ENCODE assay signal across 12 cellular contexts in genomic region chr18:28174181-28174906, GRCh38. TPM values are rescaled to one million over a fixed set of nuclear protein-coding genes. Genes with fewer than 3 reads are reported as not detected.
DNase-seq lines count a peak whose midpoint lies in the region; ATAC-seq and TF ChIP-seq lines count a peak whose summit lies in the region.
"Had no signal": no experiment of that assay in that cellular context is flagged by ENCODE, and none has a peak within 500 bp of the region (broad histone marks: within the 10 kb centered on the region; RNA-seq: fewer than 3 reads in every experiment).

No MANE protein-coding gene starts in this region.

- H3K4me3 ChIP-seq in DND-41 (ENCODE audit: low read depth in 1 of 2, low read length in 2 of 2) (peak overlapping the region in 1 of 2 experiments; percentile 0; a peak in 1 of 4 replicates), Loucy (ENCODE audit: low read length, poor library complexity, severe bottlenecking) (peak overlapping the region; percentile 96), endodermal cell (ENCODE audit: low read length) (peak overlapping the region; percentile 84)
- H3K4me3 ChIP-seq: PC-9, skin epidermis had no signal

- H3K4me3 Mint-ChIP-seq in endodermal cell (peak overlapping the region; percentile 99), nephron progenitor cell (peak overlapping the region; percentile 97)
- no peak overlapping the region for H3K4me3 Mint-ChIP-seq in stimulated activated naive CD8-positive, alpha-beta T cell treated with anti-CD3 and anti-CD28 coated beads, Interleukin-15, amount 100 ng/mL, for 72 hours

- no peak overlapping the region for H3K27ac ChIP-seq in DND-41 (ENCODE audit: low read length)
- peak overlapping the region; percentile 94 for H3K27ac ChIP-seq in endodermal cell (ENCODE audit: low read depth, low read length)
- H3K27ac ChIP-seq: PC-9, skin epidermis had no signal

- H3K9me3 Mint-ChIP-seq in endodermal cell: no peaks in the 10 kb centered on the region
- no peaks in the 10 kb centered on the region for H3K9me3 Mint-ChIP-seq in nephron progenitor cell
- H3K9me3 Mint-ChIP-seq in stimulated activated naive CD8-positive, alpha-beta T cell treated with anti-CD3 and anti-CD28 coated beads, Interleukin-15, amount 100 ng/mL, for 72 hours: peaks cover 0 to 6% of the 10 kb centered on the region in 2 donors

- no peaks in the 10 kb centered on the region for H3K9me2 ChIP-seq in Loucy (replicated peaks; ENCODE audit: low read depth, low read length)

- peaks cover 43% of the 10 kb centered on the region for H3K36me3 Mint-ChIP-seq in endodermal cell (ENCODE audit: low read depth)
- H3K36me3 Mint-ChIP-seq in nephron progenitor cell (ENCODE audit: low read depth): peaks cover 14% of the 10 kb centered on the region

- H3K79me2 ChIP-seq in DND-41 (ENCODE audit: insufficient read depth, low read length): peaks cover 71% of the 10 kb centered on the region
- H3K79me2 ChIP-seq in Loucy (ENCODE audit: insufficient read depth, low read length): peaks cover 71% of the 10 kb centered on the region

- H3K9ac ChIP-seq in DND-41 (ENCODE audit: low read depth, low read length) (peak overlapping the region; percentile 78; the same call in 1 of the 2 replicates), Loucy (ENCODE audit: low read depth, low read length, poor library complexity, severe bottlenecking) (peak overlapping the region; percentile 78), endodermal cell (ENCODE audit: extremely low read depth, low read length, poor library complexity, severe bottlenecking) (peak overlapping the region; percentile 98)

- H3K4me1 ChIP-seq in DND-41 (ENCODE audit: insufficient read depth, low read length): peaks cover 28% of the 10 kb centered on the region
- H3K4me1 ChIP-seq in Loucy (ENCODE audit: insufficient read depth, low read length, poor library complexity, severe bottlenecking): peaks cover 44% of the 10 kb centered on the region
- no peaks in the 10 kb centered on the region for H3K4me1 ChIP-seq in endodermal cell (ENCODE audit: control insufficient read depth, insufficient read depth, low read length)

- no peak for DNase-seq in DND-41
- no peak for DNase-seq in endodermal cell
- DNase-seq in nephron progenitor cell: no peak
- no peak for DNase-seq in T-helper 1 cell
- no peak for DNase-seq in stimulated activated naive CD8-positive, alpha-beta T cell treated with anti-CD3 and anti-CD28 coated beads, Interleukin-15, amount 100 ng/mL, for 72 hours
- no peak for DNase-seq in DMS53 (lab: John Stamatoyannopoulos, UW)
- no peak for DNase-seq in activated CD4-positive, CD25-positive, alpha-beta regulatory T cell treated with anti-CD3 and anti-CD28 coated beads, Interleukin-2, amount 50 U/mL, for 72 hours
- DNase-seq: left colon, NCI-H1092, PC-9 had no signal

- H3K9me3 ChIP-seq in DND-41 (ENCODE audit: insufficient read depth, low read length, severe bottlenecking) (peaks cover 4% of the 10 kb centered on the region), Loucy (ENCODE audit: insufficient read depth, low read depth, low read length) (no peaks in the 10 kb centered on the region), endodermal cell (ENCODE audit: control insufficient read depth, low read length) (no peaks in the 10 kb centered on the region)

- H3K36me3 ChIP-seq in DND-41 (ENCODE audit: insufficient read depth, low read length) (no peaks in the 10 kb centered on the region), Loucy (ENCODE audit: insufficient read depth, low read length) (no peaks in the 10 kb centered on the region), endodermal cell (ENCODE audit: control insufficient read depth, insufficient read depth, low read length) (peaks cover 55% of the 10 kb centered on the region)

- peaks cover 5% of the 10 kb centered on the region; the same call in 1 of the 2 replicates for H3F3A ChIP-seq in Loucy (ENCODE audit: low read depth)

- H3K4me1 Mint-ChIP-seq in endodermal cell: peaks cover 34% of the 10 kb centered on the region
- H3K4me1 Mint-ChIP-seq in nephron progenitor cell: peaks cover 66% of the 10 kb centered on the region
- H3K4me1 Mint-ChIP-seq in stimulated activated naive CD8-positive, alpha-beta T cell treated with anti-CD3 and anti-CD28 coated beads, Interleukin-15, amount 100 ng/mL, for 72 hours: peaks cover 25% of the 10 kb centered on the region

- H3K27me3 Mint-ChIP-seq in endodermal cell (ENCODE audit: insufficient read depth): peaks cover 4% of the 10 kb centered on the region
- H3K27me3 Mint-ChIP-seq in nephron progenitor cell (ENCODE audit: low read depth, poor library complexity): no peaks in the 10 kb centered on the region
- peaks cover 43% of the 10 kb centered on the region for H3K27me3 Mint-ChIP-seq in stimulated activated naive CD8-positive, alpha-beta T cell treated with anti-CD3 and anti-CD28 coated beads, Interleukin-15, amount 100 ng/mL, for 72 hours

- H2AFZ ChIP-seq in DND-41 (ENCODE audit: low read depth, low read length) (no peak overlapping the region), Loucy (ENCODE audit: low read length) (no peak overlapping the region)
- H2AFZ ChIP-seq: PC-9 had no signal

- H3K4me2 ChIP-seq in DND-41 (ENCODE audit: insufficient read depth, low read length): peak overlapping the region; percentile 80
- peak overlapping the region; percentile 91 for H3K4me2 ChIP-seq in Loucy (ENCODE audit: low read depth, low read length, poor library complexity, severe bottlenecking)
- H3K4me2 ChIP-seq: PC-9 had no signal

- no peaks in the 10 kb centered on the region for H3K27me3 ChIP-seq in DND-41 (ENCODE audit: insufficient read depth, low read length, poor library complexity)
- H3K27me3 ChIP-seq in Loucy (ENCODE audit: insufficient read depth, low read length, poor library complexity, severe bottlenecking): no peaks in the 10 kb centered on the region
- no peaks in the 10 kb centered on the region for H3K27me3 ChIP-seq in endodermal cell (ENCODE audit: control insufficient read depth, insufficient read depth, low read length, poor library complexity, severe bottlenecking)

- no peak for ATAC-seq in DND-41 (ENCODE audit: insufficient read depth, low read depth)
- no peak for ATAC-seq in stimulated activated naive CD8-positive, alpha-beta T cell treated with anti-CD3 and anti-CD28 coated beads, Interleukin-15, amount 100 ng/mL, for 72 hours
- ATAC-seq: left colon had no signal

- H4K20me1 ChIP-seq in DND-41 (ENCODE audit: insufficient read depth, low read length) (peaks cover 12% of the 10 kb centered on the region; the same call in 1 of the 2 replicates), Loucy (ENCODE audit: insufficient read depth, low read length, poor library complexity, severe bottlenecking) (peaks cover 56% of the 10 kb centered on the region)

- peak overlapping the region; percentile 57 for H3K27ac Mint-ChIP-seq in endodermal cell
- peak overlapping the region; percentile 98 for H3K27ac Mint-ChIP-seq in nephron progenitor cell
- no peak overlapping the region for H3K27ac Mint-ChIP-seq in stimulated activated naive CD8-positive, alpha-beta T cell treated with anti-CD3 and anti-CD28 coated beads, Interleukin-15, amount 100 ng/mL, for 72 hours

- WGBS in endodermal cell (ENCODE audit: insufficient coverage in 1 of 2, insufficient read length in 1 of 2), 2 experiments: 17 to 34% methylated on average over 7 to 8 of the region's 8 CpGs

- TF ChIP-seq CTCF in DND-41 (IDR thresholded peaks at IDR 0.05; ENCODE audit: borderline replicate concordance, extremely low read depth, low read length, poor library complexity, severe bottlenecking) (no peak), Loucy (conservative IDR thresholded peaks at IDR 0.05; ENCODE audit: low read length) (no peak), endodermal cell (conservative IDR thresholded peaks at IDR 0.05) (no peak), nephron progenitor cell (IDR thresholded peaks at IDR 0.05) (no peak)

RNA-seq across cellular contexts. Expression of gene CDH2, which starts 2.6 kb away (rescaled TPM):
- total RNA-seq in endodermal cell: 100 to 1,000 TPM; 486 to 572 TPM
- 288 TPM for polyA plus RNA-seq in endodermal cell (2013, experiment 1 of 2)
- polyA plus RNA-seq in endodermal cell (2013, experiment 2 of 2): 284 TPM

Comparison
In these comparisons a context has a peak if more than half of its experiments do, and no peak if none do; other contexts are left out.
1. H3K27ac Mint-ChIP-seq: peak in endodermal cell (single experiment) and nephron progenitor cell (single experiment); none in stimulated activated naive CD8-positive, alpha-beta T cell treated with anti-CD3 and anti-CD28 coated beads, Interleukin-15, amount 100 ng/mL, for 72 hours (0 of 2).
2. H3K4me3 Mint-ChIP-seq: peak in endodermal cell (single experiment) and nephron progenitor cell (single experiment); none in stimulated activated naive CD8-positive, alpha-beta T cell treated with anti-CD3 and anti-CD28 coated beads, Interleukin-15, amount 100 ng/mL, for 72 hours (0 of 2).
3. Peak in every context shown above with its lines, with median percentiles within 50 percentile points of each other: H3K9ac ChIP-seq.